ENCODE assay signal across 10 cellular contexts in the genomic region with DNA sequence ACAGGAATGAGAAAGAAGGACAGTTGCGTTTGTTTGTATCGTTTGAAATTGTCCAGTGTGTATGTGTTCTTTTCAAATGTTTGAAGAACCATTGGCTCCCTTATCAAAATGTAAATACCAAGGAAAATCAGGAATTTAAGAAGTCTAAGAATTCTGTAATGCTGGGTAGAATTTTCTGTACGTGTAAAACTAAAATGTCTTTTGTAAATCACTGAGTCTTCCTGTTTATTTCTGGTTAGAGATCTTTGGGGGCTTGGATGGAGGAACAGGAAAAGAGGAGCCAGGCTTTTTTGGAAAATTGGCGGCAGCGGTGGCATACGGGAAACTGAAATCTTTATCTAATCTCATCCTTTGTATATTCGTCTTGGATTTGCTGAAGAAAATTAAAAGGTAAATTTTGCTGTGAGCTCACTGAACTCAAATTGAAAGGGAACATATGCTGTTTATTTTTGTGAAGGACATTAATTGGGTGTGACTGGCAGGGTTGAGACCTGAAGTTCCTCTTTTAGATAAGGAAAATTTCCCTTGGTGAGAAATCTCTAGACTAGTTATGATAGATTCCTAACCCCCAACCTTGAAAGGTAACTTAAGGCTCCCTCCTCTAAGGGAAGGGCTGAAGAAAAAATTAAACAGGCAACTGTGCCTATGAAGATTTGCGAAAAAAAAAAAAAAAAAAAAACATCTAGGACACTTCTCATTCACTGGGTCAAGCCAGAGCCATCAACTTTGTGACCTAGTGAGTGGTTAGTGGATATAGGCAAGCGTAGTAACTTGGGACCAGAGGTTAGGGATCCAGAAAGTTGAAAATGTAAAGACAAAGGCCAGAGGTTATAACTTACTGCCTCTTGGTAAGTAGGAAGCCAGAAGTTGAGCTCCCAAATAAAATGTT. TPM values are rescaled to one million over a fixed set of nuclear protein-coding genes. Genes with fewer than 3 reads are reported as not detected.
DNase-seq lines count a peak whose midpoint lies in the region; ATAC-seq and TF ChIP-seq lines count a peak whose summit lies in the region.
"Had no signal": no experiment of that assay in that cellular context is flagged by ENCODE, and none has a peak within 500 bp of the region (broad histone marks: within the 10 kb centered on the region; RNA-seq: fewer than 3 reads in every experiment).

No MANE protein-coding gene starts in this region.

- ATAC-seq in Right ventricle myocardium inferior: no peak

- no peaks in the 10 kb centered on the region for H3K36me3 Mint-ChIP-seq in activated naive CD8-positive, alpha-beta T cell

- H3K4me3 Mint-ChIP-seq in activated naive CD8-positive, alpha-beta T cell: peak overlapping the region; percentile 91

- H3K9ac ChIP-seq in HUES64 (ENCODE audit: low read depth, low read length) (no peak overlapping the region), mesendoderm (ENCODE audit: low read length) (no peak overlapping the region)

- H3K4me3 ChIP-seq in BE2C (ENCODE audit: low read depth, low read length) (peak overlapping the region; percentile 66), HUES64 (ENCODE audit: low read length) (peak overlapping the region; percentile 94), mesendoderm (ENCODE audit: low read length) (no peak overlapping the region), HAP-1 (no peak overlapping the region), sigmoid colon (no peak overlapping the region)

- no peak overlapping the region for H2BK120ac ChIP-seq in mesendoderm (ENCODE audit: low read depth, low read length)

- no peak for TF ChIP-seq EP300 in sigmoid colon (IDR thresholded peaks at IDR 0.05)

- TF ChIP-seq CTCF in BE2C (IDR thresholded peaks at IDR 0.05; ENCODE audit: low read depth, low read length) (no peak), sigmoid colon (IDR thresholded peaks at IDR 0.05) (peak in 1 of 4 experiments; percentile 6)

- intact Hi-C loops in Right ventricle myocardium inferior (cut with DNase I): no loop called here
- intact Hi-C loops in sigmoid colon (cut with DNase I): no loop called here

- H3K27me3 ChIP-seq in BE2C: peaks cover 16% of the 10 kb centered on the region
- no peaks in the 10 kb centered on the region for H3K27me3 ChIP-seq in HUES64 (ENCODE audit: insufficient read depth, low read length)
- H3K27me3 ChIP-seq in mesendoderm (ENCODE audit: insufficient read depth, low read length, poor library complexity): no peaks in the 10 kb centered on the region
- peaks cover 2% of the 10 kb centered on the region; the same call in 1 of the 2 replicates for H3K27me3 ChIP-seq in HAP-1 (ENCODE audit: low read depth)
- H3K27me3 ChIP-seq in sigmoid colon: no peaks in the 10 kb centered on the region

- H3K4me1 ChIP-seq in BE2C: no peaks in the 10 kb centered on the region
- no peaks in the 10 kb centered on the region; the same call in 1 of the 2 replicates for H3K4me1 ChIP-seq in HUES64 (ENCODE audit: insufficient read depth, low read length)
- H3K4me1 ChIP-seq in mesendoderm (ENCODE audit: control insufficient read depth, low read depth, low read length): no peaks in the 10 kb centered on the region
- H3K4me1 ChIP-seq in HAP-1: peaks cover 8% of the 10 kb centered on the region; the same call in 1 of the 2 replicates
- H3K4me1 ChIP-seq in sigmoid colon: peaks cover 0 to 9% (median 2%) of the 10 kb centered on the region in 4 donors

- no peaks in the 10 kb centered on the region for H3K9me3 Mint-ChIP-seq in activated naive CD8-positive, alpha-beta T cell (ENCODE audit: low read depth)

- H3K9me3 ChIP-seq in BE2C: no peaks in the 10 kb centered on the region
- H3K9me3 ChIP-seq in HUES64 (ENCODE audit: insufficient read depth, low read depth, low read length): peaks cover 6% of the 10 kb centered on the region
- H3K9me3 ChIP-seq in HAP-1: no peaks in the 10 kb centered on the region
- peaks cover 0 to 3% (median 1%) of the 10 kb centered on the region in 4 donors for H3K9me3 ChIP-seq in sigmoid colon

- no peaks in the 10 kb centered on the region for H3K79me1 ChIP-seq in mesendoderm (ENCODE audit: low read length)

- no peak overlapping the region for H4K8ac ChIP-seq in mesendoderm (ENCODE audit: low read depth, low read length)

- H2AK5ac ChIP-seq in mesendoderm (ENCODE audit: low read length): no peak overlapping the region

- H3K27ac ChIP-seq in HUES64 (ENCODE audit: low read depth, low read length): no peak overlapping the region
- H3K27ac ChIP-seq in mesendoderm (ENCODE audit: low read depth, low read length): no peak overlapping the region
- H3K27ac ChIP-seq in sigmoid colon: no peak overlapping the region

- 96% methylated on average over 8 of the region's 9 CpGs for WGBS in HUES64
- WGBS in mesendoderm (ENCODE audit: extremely low coverage, insufficient coverage, low lambda C conversion rate): no CpG with 5 or more reads among the region's 9 CpGs
- 26 to 51% methylated on average over 9 of the region's 9 CpGs for WGBS in sigmoid colon, 2 donors

- H3K4me1 Mint-ChIP-seq in activated naive CD8-positive, alpha-beta T cell (ENCODE audit: low read depth): peaks cover 14% of the 10 kb centered on the region

- H3K79me2 ChIP-seq in mesendoderm (ENCODE audit: control insufficient read depth, insufficient read depth, low read length): no peaks in the 10 kb centered on the region

- H4K5ac ChIP-seq in mesendoderm (ENCODE audit: low read length): no peak overlapping the region

- peak overlapping the region; percentile 37 for H3K56ac ChIP-seq in mesendoderm (ENCODE audit: low read length)

- in situ Hi-C loops in HAP-1 (cut with MboI; ENCODE audit: low sequenced_read_pairs): no loop called here

- no peak for TF ChIP-seq POLR2A in sigmoid colon (IDR thresholded peaks at IDR 0.05)

- no peak overlapping the region for H3K4me2 ChIP-seq in mesendoderm (ENCODE audit: low read length)

- H3K36me3 ChIP-seq in BE2C (no peaks in the 10 kb centered on the region), HUES64 (ENCODE audit: insufficient read depth, low read length) (no peaks in the 10 kb centered on the region), mesendoderm (ENCODE audit: control insufficient read depth, insufficient read depth, low read length) (no peaks in the 10 kb centered on the region), HAP-1 (replicated peaks) (no peaks in the 10 kb centered on the region), sigmoid colon (no peaks in the 10 kb centered on the region)

- no peak overlapping the region for H3K23ac ChIP-seq in mesendoderm (ENCODE audit: low read length)

- H2BK15ac ChIP-seq in mesendoderm (replicated peaks; ENCODE audit: low read depth): no peak overlapping the region

- no peak overlapping the region for H2BK5ac ChIP-seq in mesendoderm (ENCODE audit: low read length)

- H3K27me3 Mint-ChIP-seq in activated naive CD8-positive, alpha-beta T cell: peaks cover 2% of the 10 kb centered on the region

- peak overlapping the region; percentile 94 for H3K27ac Mint-ChIP-seq in activated naive CD8-positive, alpha-beta T cell

- DNase-seq in BE2C: no peak
- no peak for DNase-seq in mesendoderm
- no peak for DNase-seq in HAP-1 (ENCODE audit: low spot score in 2 of 2)
- DNase-seq in Right ventricle myocardium inferior (ENCODE audit: missing footprints): no peak
- no peak for DNase-seq in effector CD4-positive, alpha-beta T cell
- no peak for DNase-seq in sigmoid colon
- DNase-seq: GF-D8 had no signal

- H3K4ac ChIP-seq in mesendoderm (ENCODE audit: low read depth, low read length): no peak overlapping the region

- H3K18ac ChIP-seq in mesendoderm (ENCODE audit: low read length): no peak overlapping the region

RNA-seq across cellular contexts. Expression of gene TAT, which starts 10.8 kb away (rescaled TPM):
- polyA plus RNA-seq in BE2C (2012; ENCODE audit: insufficient read depth, insufficient read length, low read depth): not detected
- 0.05 TPM for polyA plus RNA-seq in HUES64 (2013, experiment 1 of 2)
- not detected for polyA plus RNA-seq in HUES64 (2013, experiment 2 of 2)
- 0.03 TPM for polyA plus RNA-seq in mesendoderm (2013, experiment 1 of 2)
- polyA plus RNA-seq in mesendoderm (2013, experiment 2 of 2): 0.01 TPM
- total RNA-seq in Right ventricle myocardium inferior (not detected), sigmoid colon (not detected)
- 1 to 10 TPM in 2 of 3 donors, under 1 TPM in 1; 0.22 to 3.2 (median 1.2) TPM for polyA plus RNA-seq in sigmoid colon
- total RNA-seq: glomerular endothelial cell had no signal

RNA-seq across cellular contexts. Expression of gene CHST4, which starts 39.8 kb away (rescaled TPM):
- polyA plus RNA-seq in BE2C (2012; ENCODE audit: insufficient read depth, insufficient read length, low read depth): not detected
- 8.7 TPM for polyA plus RNA-seq in HUES64 (2013, experiment 1 of 2)
- 7.4 TPM for polyA plus RNA-seq in HUES64 (2013, experiment 2 of 2)
- 4.3 TPM for polyA plus RNA-seq in mesendoderm (2013, experiment 1 of 2)
- polyA plus RNA-seq in mesendoderm (2013, experiment 2 of 2): 4.6 TPM
- total RNA-seq in Right ventricle myocardium inferior (not detected), sigmoid colon (not detected)
- polyA plus RNA-seq in sigmoid colon: under 1 TPM in 1 of 3 donors, not detected in 2; 0.07 TPM
- total RNA-seq: glomerular endothelial cell had no signal

RNA-seq across cellular contexts. Expression of gene MARVELD3, which starts 59.9 kb away (rescaled TPM):
- not detected for polyA plus RNA-seq in BE2C (2012; ENCODE audit: insufficient read depth, insufficient read length, low read depth)
- 8.6 TPM for polyA plus RNA-seq in HUES64 (2013, experiment 1 of 2)
- 8.9 TPM for polyA plus RNA-seq in HUES64 (2013, experiment 2 of 2)
- 19.8 TPM for polyA plus RNA-seq in mesendoderm (2013, experiment 1 of 2)
- polyA plus RNA-seq in mesendoderm (2013, experiment 2 of 2): 19.9 TPM
- total RNA-seq in Right ventricle myocardium inferior: not detected
- not detected for total RNA-seq in sigmoid colon
- 10 to 100 TPM; 20.4 to 28.7 (median 26.6) TPM for polyA plus RNA-seq in sigmoid colon

Comparison
In these comparisons a context has a peak if more than half of its experiments do, and no peak if none do; other contexts are left out.
1. H3K4me3 ChIP-seq: peak in BE2C (single experiment) and HUES64 (single experiment); none in mesendoderm (single experiment), HAP-1 (single experiment) and sigmoid colon (0 of 4).